Comparison of ENCODE assay signal across 8 cellular contexts in the genomic region with DNA sequence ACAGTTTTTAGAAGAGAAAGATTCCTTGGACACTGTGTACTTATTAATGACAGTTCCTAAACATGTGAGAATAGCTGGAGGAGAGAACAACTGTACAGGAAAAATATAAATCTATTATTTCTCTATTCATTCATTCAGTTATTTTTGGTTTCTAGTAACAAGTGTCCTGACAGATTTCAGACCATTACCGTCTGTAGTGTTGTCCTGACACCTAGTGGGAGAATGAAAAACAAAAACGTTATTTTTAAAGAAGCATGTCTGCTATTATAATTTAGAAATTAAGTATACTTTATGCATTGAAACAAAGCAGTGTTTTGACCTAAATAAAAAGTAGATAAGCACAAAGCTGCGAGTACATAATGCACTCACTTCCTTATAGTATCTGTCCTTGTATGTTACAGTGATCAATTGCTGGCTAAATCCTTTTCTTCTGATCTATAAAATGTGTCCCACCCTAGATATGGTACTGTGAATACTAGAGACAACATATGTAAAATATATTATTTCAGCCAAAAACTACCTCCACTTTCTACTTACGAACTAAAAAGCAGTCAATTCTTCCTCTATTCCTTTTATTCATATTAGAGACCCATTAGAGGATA.
DNase-seq lines count a peak whose midpoint lies in the region; ATAC-seq, FAIRE-seq and TF ChIP-seq lines count a peak whose summit lies in the region.

No MANE protein-coding gene starts in this region.

- ATAC-seq in HG03354 (IDR thresholded peaks at IDR 0.05; ENCODE audit: poor library complexity, severe bottlenecking, unreplicated experiment), result peak; percentile 52
- ATAC-seq in HG02884 (IDR thresholded peaks at IDR 0.05; ENCODE audit: unreplicated experiment), result no peak
- no peak for ATAC-seq in HG03460 (IDR thresholded peaks at IDR 0.05; ENCODE audit: unreplicated experiment)

- no peaks in the 10 kb centered on the region for H3K9me3 ChIP-seq in PC-9 (ENCODE audit: insufficient read depth, low read depth)
- H3K9me3 ChIP-seq in neural cell (ENCODE audit: low read length), result no peaks in the 10 kb centered on the region

- POLR2A ChIA-PET in PC-9 (lab: Charles Lee; ENCODE audit: unreplicated experiment), result no interaction called here

- CTCF ChIA-PET in PC-9 (lab: Charles Lee), result interaction anchor here (0.5 to 1.1 kb wide), 3 partner anchors 577 to 637 kb away, joined by 3 to 6 read pairs (median 3); no protein-coding TSS in a partner anchor

- TF ChIP-seq RAD21 in neural cell (conservative IDR thresholded peaks at IDR 0.05), result peak; percentile 94

- H2AFZ ChIP-seq in PC-9 (no peak overlapping the region), neural cell (ENCODE audit: low read depth, low read length) (no peak overlapping the region)

- H3K9ac ChIP-seq in neural cell (ENCODE audit: low read length), result no peak overlapping the region

- H3K4me3 ChIP-seq in PC-9 (no peak overlapping the region), epithelial cell of esophagus (ENCODE audit: low read length) (no peak overlapping the region), neural cell (ENCODE audit: low read length) (no peak overlapping the region)

- no peak overlapping the region for H3K4me2 ChIP-seq in PC-9
- no peak overlapping the region for H3K4me2 ChIP-seq in neural cell (ENCODE audit: low read length)

- peak; percentile 90 for FAIRE-seq in G401.6 (lab: Jason Lieb, UNC)

- H3F3A ChIP-seq in PC-9 (ENCODE audit: insufficient read depth, low read depth), result no peaks in the 10 kb centered on the region
- H3F3A ChIP-seq in neural cell (ENCODE audit: insufficient read depth, low read length, poor library complexity, severe bottlenecking), result no peaks in the 10 kb centered on the region

- DNase-seq in PC-9 (no peak), epithelial cell of esophagus (ENCODE audit: low read depth) (peak; percentile 58)
- no peak for DNase-seq in activated CD4-positive, alpha-beta T cell treated with anti-CD3 and anti-CD28 coated beads, Interleukin-2, amount 50 U/mL, for 4 hours

- H3K27ac ChIP-seq in PC-9 (no peak overlapping the region), neural cell (ENCODE audit: low read length) (no peak overlapping the region)

- H3K36me3 ChIP-seq in PC-9 (ENCODE audit: low read depth) (no peaks in the 10 kb centered on the region), neural cell (ENCODE audit: insufficient read depth, low read length) (no peaks in the 10 kb centered on the region)

- no peaks in the 10 kb centered on the region for H3K4me1 ChIP-seq in PC-9 (replicated peaks; ENCODE audit: insufficient read depth)

- intact Hi-C loops in PC-9 (cut with micrococcal nuclease; ENCODE audit: unreplicated experiment), result loop anchor here (1.0 kb wide), 4 partner anchors 576 to 738 kb away; partner anchors contain the start of gene ARL4A

- H4K20me1 ChIP-seq in PC-9 (ENCODE audit: insufficient read depth), result no peaks in the 10 kb centered on the region
- H4K20me1 ChIP-seq in neural cell (ENCODE audit: insufficient read depth), result no peaks in the 10 kb centered on the region

- TF ChIP-seq EP300 in neural cell (conservative IDR thresholded peaks at IDR 0.05; ENCODE audit: poor library complexity, severe bottlenecking), result no peak

- H3K27me3 ChIP-seq in PC-9 (ENCODE audit: insufficient read depth, low read depth) (no peaks in the 10 kb centered on the region), neural cell (ENCODE audit: insufficient read depth, low read depth, low read length) (no peaks in the 10 kb centered on the region)

- BruUV-seq in PC-9 (replicated peaks; lab: Mats Ljungman, UMichigan), result no TSS peak

- H3K79me2 ChIP-seq in PC-9 (ENCODE audit: low read depth), result no peaks in the 10 kb centered on the region
- H3K79me2 ChIP-seq in neural cell (replicated peaks; ENCODE audit: insufficient read depth, low read length), result no peaks in the 10 kb centered on the region

- H3K9me2 ChIP-seq in PC-9 (ENCODE audit: insufficient read depth) (peaks cover 5% of the 10 kb centered on the region; the same call in 1 of the 2 replicates), neural cell (ENCODE audit: insufficient read depth, low read length) (no peaks in the 10 kb centered on the region)

- peak; percentile 82 for TF ChIP-seq CTCF in PC-9 (conservative IDR thresholded peaks at IDR 0.05)
- peak; percentile 57 for TF ChIP-seq CTCF in epithelial cell of esophagus (IDR thresholded peaks at IDR 0.05; ENCODE audit: insufficient read depth, low read depth, low read length, missing control alignments)
- peak; percentile 85 for TF ChIP-seq CTCF in neural cell (IDR thresholded peaks at IDR 0.05; ENCODE audit: poor library complexity, severe bottlenecking)

TF ChIP-seq in neural cell, 6 proteins besides CTCF, POLR2A, EP300 and RAD21:
- no peak for TF ChIP-seq POLR2AphosphoS5 (IDR thresholded peaks at IDR 0.05)
- TF ChIP-seq EZH2 (IDR thresholded peaks at IDR 0.05; ENCODE audit: borderline replicate concordance, insufficient read depth, low read length, poor library complexity, severe bottlenecking), result no peak
- TF ChIP-seq SMC3 (conservative IDR thresholded peaks at IDR 0.05; ENCODE audit: poor library complexity), result peak; percentile 97
- TF ChIP-seq TAF1 (IDR thresholded peaks at IDR 0.05; ENCODE audit: low read depth), result no peak
- TF ChIP-seq MXI1 (conservative IDR thresholded peaks at IDR 0.05; ENCODE audit: poor library complexity, severe bottlenecking), result no peak
- TF ChIP-seq, protein P1, sequence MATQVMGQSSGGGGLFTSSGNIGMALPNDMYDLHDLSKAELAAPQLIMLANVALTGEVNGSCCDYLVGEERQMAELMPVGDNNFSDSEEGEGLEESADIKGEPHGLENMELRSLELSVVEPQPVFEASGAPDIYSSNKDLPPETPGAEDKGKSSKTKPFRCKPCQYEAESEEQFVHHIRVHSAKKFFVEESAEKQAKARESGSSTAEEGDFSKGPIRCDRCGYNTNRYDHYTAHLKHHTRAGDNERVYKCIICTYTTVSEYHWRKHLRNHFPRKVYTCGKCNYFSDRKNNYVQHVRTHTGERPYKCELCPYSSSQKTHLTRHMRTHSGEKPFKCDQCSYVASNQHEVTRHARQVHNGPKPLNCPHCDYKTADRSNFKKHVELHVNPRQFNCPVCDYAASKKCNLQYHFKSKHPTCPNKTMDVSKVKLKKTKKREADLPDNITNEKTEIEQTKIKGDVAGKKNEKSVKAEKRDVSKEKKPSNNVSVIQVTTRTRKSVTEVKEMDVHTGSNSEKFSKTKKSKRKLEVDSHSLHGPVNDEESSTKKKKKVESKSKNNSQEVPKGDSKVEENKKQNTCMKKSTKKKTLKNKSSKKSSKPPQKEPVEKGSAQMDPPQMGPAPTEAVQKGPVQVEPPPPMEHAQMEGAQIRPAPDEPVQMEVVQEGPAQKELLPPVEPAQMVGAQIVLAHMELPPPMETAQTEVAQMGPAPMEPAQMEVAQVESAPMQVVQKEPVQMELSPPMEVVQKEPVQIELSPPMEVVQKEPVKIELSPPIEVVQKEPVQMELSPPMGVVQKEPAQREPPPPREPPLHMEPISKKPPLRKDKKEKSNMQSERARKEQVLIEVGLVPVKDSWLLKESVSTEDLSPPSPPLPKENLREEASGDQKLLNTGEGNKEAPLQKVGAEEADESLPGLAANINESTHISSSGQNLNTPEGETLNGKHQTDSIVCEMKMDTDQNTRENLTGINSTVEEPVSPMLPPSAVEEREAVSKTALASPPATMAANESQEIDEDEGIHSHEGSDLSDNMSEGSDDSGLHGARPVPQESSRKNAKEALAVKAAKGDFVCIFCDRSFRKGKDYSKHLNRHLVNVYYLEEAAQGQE (IDR thresholded peaks at IDR 0.05; ENCODE audit: borderline replicate concordance), result no peak
